8 cellular contexts compared by ENCODE assay signal in genomic region chr4:145618912-145619638, GRCh38. TPM values are rescaled to one million over a fixed set of nuclear protein-coding genes. Genes with fewer than 3 reads are reported as not detected.
DNase-seq lines count a peak whose midpoint lies in the region; ATAC-seq and TF ChIP-seq lines count a peak whose summit lies in the region.

MMAA (plus strand) TSS chr4:145619385; CDS start chr4:145639140, 19,755 bp downstream.

- in situ Hi-C loops in transverse colon (cut with MboI; ENCODE audit: low pct_ligation_motif_present in 1 of 4, low pct_unique_long_range_greater_than_20kb in 1 of 4, low sequenced_read_pairs in 3 of 4): no loop called here

- POLR2A ChIA-PET in activated naive CD8-positive, alpha-beta T cell treated with anti-CD3 and anti-CD28 coated beads, Interleukin-2, amount 10 ng/mL, durations not matched to agents 7 days and 5 days (lab: Charles Lee): interaction anchor here (0.9 to 2.0 kb wide), 7 partner anchors 211 to 440 kb away, joined by 3 to 12 read pairs (median 5); partner anchors contain the start of gene ZNF827

- H2AFZ ChIP-seq in parathyroid adenoma: peak within 1 kb of the TSS; percentile 85

- peak within 1 kb of the TSS; percentile 88 for H3K4me2 ChIP-seq in parathyroid adenoma (ENCODE audit: low read length)

- no peaks in the 10 kb centered on the region for H3K9me3 ChIP-seq in parathyroid adenoma (ENCODE audit: control insufficient read depth, low read length)
- H3K9me3 ChIP-seq in transverse colon: no peaks in the 10 kb centered on the region

- WGBS in transverse colon (ENCODE audit: low coverage in 1 of 2), 2 donors: 1% methylated on average over 57 of the region's 69 CpGs; no CpG with 5 or more reads in 1 of the 2 donors

- H3K4me3 ChIP-seq in NB4 (ENCODE audit: low read depth, low read length) (peak within 1 kb of the TSS; percentile 86), parathyroid adenoma (ENCODE audit: low read depth, low read length) (peak within 1 kb of the TSS; percentile 97), transverse colon (peak within 1 kb of the TSS; percentile 72 to 83 (median 76))

- peak within 1 kb of the TSS; percentile 46 for H3K9ac ChIP-seq in parathyroid adenoma

- intact Hi-C loops in Right ventricle myocardium superior (cut with DNase I): loop anchor here (10.0 kb wide), 1 partner anchor 116 kb away; no protein-coding TSS in a partner anchor
- intact Hi-C loops in transverse colon (cut with DNase I; ENCODE audit: low total_unique reads): loop anchor here (10.0 kb wide), 1 partner anchor 384 kb away; no protein-coding TSS in a partner anchor

- H3K27me3 ChIP-seq in parathyroid adenoma (ENCODE audit: control insufficient read depth, insufficient read depth, low read length): no peaks in the 10 kb centered on the region
- H3K27me3 ChIP-seq in transverse colon: no peaks in the 10 kb centered on the region

- H3K27ac ChIP-seq in parathyroid adenoma (peak within 1 kb of the TSS; percentile 89), transverse colon (peak within 1 kb of the TSS; percentile 90 to 97 (median 94))

- TF ChIP-seq EP300 in transverse colon (IDR thresholded peaks at IDR 0.05; ENCODE audit: low read depth): no peak

- peaks cover 20% of the 10 kb centered on the region for H3K4me1 Mint-ChIP-seq in activated naive CD8-positive, alpha-beta T cell treated with anti-CD3 and anti-CD28 coated beads, Interleukin-2, amount 10 ng/mL, durations not matched to agents 7 days and 5 days

- H3K79me2 ChIP-seq in parathyroid adenoma: no peaks in the 10 kb centered on the region

- H3K9me3 Mint-ChIP-seq in activated naive CD8-positive, alpha-beta T cell treated with anti-CD3 and anti-CD28 coated beads, Interleukin-2, amount 10 ng/mL, durations not matched to agents 7 days and 5 days: peaks cover 2% of the 10 kb centered on the region

- peaks cover 19% of the 10 kb centered on the region for H3K36me3 Mint-ChIP-seq in activated naive CD8-positive, alpha-beta T cell treated with anti-CD3 and anti-CD28 coated beads, Interleukin-2, amount 10 ng/mL, durations not matched to agents 7 days and 5 days

- peaks cover 2% of the 10 kb centered on the region for H3K27me3 Mint-ChIP-seq in activated naive CD8-positive, alpha-beta T cell treated with anti-CD3 and anti-CD28 coated beads, Interleukin-2, amount 10 ng/mL, durations not matched to agents 7 days and 5 days

- peak; percentile 94 for DNase-seq in NB4 (ENCODE audit: low read depth)
- DNase-seq in SKM-1 treated with dmso at 0.1 percent for 144 hours (lab: John Stamatoyannopoulos, UW; ENCODE audit: unreplicated experiment): peak; percentile 85
- DNase-seq in activated naive CD8-positive, alpha-beta T cell treated with anti-CD3 and anti-CD28 coated beads, Interleukin-2, amount 10 ng/mL, durations not matched to agents 7 days and 5 days: peak; percentile 96
- DNase-seq in Right ventricle myocardium superior: peak; percentile 97
- DNase-seq in transverse colon: peak; percentile 97

- H3K4me1 ChIP-seq in parathyroid adenoma (no peaks in the 10 kb centered on the region), transverse colon (peaks cover 6 to 28% (median 8%) of the 10 kb centered on the region in 4 donors)

- TF ChIP-seq POLR2A in GM10847 (IDR thresholded peaks at IDR 0.05; ENCODE audit: extremely low read depth, insufficient read length) (peak; percentile 97), NB4 (IDR thresholded peaks at IDR 0.05; ENCODE audit: extremely low read depth, insufficient read length) (peak; percentile 84), transverse colon (IDR thresholded peaks at IDR 0.05) (peak; percentile 94)

- ATAC-seq in HG02571 (IDR thresholded peaks at IDR 0.05; ENCODE audit: unreplicated experiment) (peak; percentile 89), Right ventricle myocardium superior (ENCODE audit: poor library complexity) (peak; percentile 100)
- ATAC-seq in activated naive CD8-positive, alpha-beta T cell treated with anti-CD3 and anti-CD28 coated beads, Interleukin-2, amount 10 ng/mL, durations not matched to agents 7 days and 5 days (ENCODE audit: low read depth): peak; percentile 97

- peak within 1 kb of the TSS; percentile 96 for H3K4me3 Mint-ChIP-seq in activated naive CD8-positive, alpha-beta T cell treated with anti-CD3 and anti-CD28 coated beads, Interleukin-2, amount 10 ng/mL, durations not matched to agents 7 days and 5 days

- TF ChIP-seq CTCF in NB4 (IDR thresholded peaks at IDR 0.05; ENCODE audit: low read depth, low read length): peak; percentile 57
- peak; percentile 65 for TF ChIP-seq CTCF in parathyroid adenoma (IDR thresholded peaks at IDR 0.05)
- peak; percentile 50 to 67 (median 60) for TF ChIP-seq CTCF in transverse colon (IDR thresholded peaks at IDR 0.05)

- H3K36me3 ChIP-seq in parathyroid adenoma (ENCODE audit: control insufficient read depth, insufficient read depth, low read length): no peaks in the 10 kb centered on the region
- H3K36me3 ChIP-seq in transverse colon: no peaks in the 10 kb centered on the region

- H3K27ac Mint-ChIP-seq in activated naive CD8-positive, alpha-beta T cell treated with anti-CD3 and anti-CD28 coated beads, Interleukin-2, amount 10 ng/mL, durations not matched to agents 7 days and 5 days: peak within 1 kb of the TSS; percentile 99

RNA-seq across cellular contexts. Expression of gene MMAA, which starts in this region (rescaled TPM):
- 10 to 100 TPM; 11.0 to 12.4 TPM for total RNA-seq in activated naive CD8-positive, alpha-beta T cell treated with anti-CD3 and anti-CD28 coated beads, Interleukin-2, amount 10 ng/mL, durations not matched to agents 7 days and 5 days
- 8.6 TPM for total RNA-seq in Right ventricle myocardium superior
- total RNA-seq in transverse colon: 1 to 10 TPM in 3 of 4 donors, under 1 TPM in 1; 0.37 to 9.1 (median 7.9) TPM

Comparison
In these comparisons a context has a peak if more than half of its experiments do, and no peak if none do; other contexts are left out.
1. Peak in every context shown above with its lines: DNase-seq, ATAC-seq, H3K4me3 ChIP-seq and H3K27ac ChIP-seq.